8 cellular contexts compared by ENCODE assay signal in the genomic region with DNA sequence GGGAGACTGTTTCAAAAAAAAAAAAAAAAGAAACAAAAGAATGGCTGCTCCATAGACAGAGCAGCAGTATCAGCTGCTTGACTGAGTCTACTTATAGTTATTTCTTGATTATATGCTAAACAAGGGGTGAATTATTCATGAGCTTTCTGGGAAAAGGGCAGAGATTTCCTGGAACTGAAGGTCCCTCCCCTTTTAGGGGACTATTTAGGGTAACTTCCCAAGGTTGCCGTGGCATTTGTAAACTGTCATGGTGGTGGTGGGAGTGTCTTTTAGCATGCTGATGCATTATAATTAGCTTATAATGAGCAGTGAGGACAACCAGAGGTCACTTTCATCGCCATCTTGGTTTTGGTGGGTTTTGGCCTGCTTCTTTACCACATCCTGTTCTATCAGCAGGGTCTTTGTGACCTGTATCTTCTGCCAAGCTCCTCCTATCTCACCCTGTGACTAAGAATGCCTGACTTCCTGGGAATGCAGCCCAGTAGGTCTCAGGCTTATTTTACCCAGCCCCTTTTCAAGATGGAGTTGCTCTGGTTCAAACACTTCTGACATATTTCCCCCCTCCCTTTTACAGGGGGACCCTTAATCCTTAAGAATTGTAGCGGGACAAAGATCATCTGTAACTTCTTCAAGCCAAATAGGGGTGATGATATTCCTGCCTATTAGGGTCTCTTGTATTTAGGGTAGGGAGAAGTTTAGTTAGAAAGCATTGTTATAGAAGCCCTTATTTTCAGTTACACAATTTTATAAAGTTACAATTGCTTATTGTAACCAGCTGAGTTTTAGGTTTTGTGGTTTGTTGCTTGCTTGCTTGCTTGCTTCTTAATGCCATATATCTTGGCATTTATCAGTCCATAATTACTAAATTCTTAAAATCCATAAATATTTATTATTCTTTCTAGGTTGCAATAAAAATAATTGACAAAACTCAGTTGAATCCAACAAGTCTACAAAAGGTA. TPM values are rescaled to one million over a fixed set of nuclear protein-coding genes. Genes with fewer than 3 reads are reported as not detected.
DNase-seq lines count a peak whose midpoint lies in the region; FAIRE-seq and TF ChIP-seq lines count a peak whose summit lies in the region.

No MANE protein-coding gene starts in this region.

- no peak overlapping the region for H3K27ac ChIP-seq in neural progenitor cell
- H3K27ac ChIP-seq in hepatocyte: no peak overlapping the region

- peaks cover 5% of the 10 kb centered on the region for H3K27me3 Mint-ChIP-seq in neural progenitor cell (ENCODE audit: insufficient read depth, low read depth)

- H2AFZ ChIP-seq in neural progenitor cell (replicated peaks): no peak overlapping the region
- no peak overlapping the region for H2AFZ ChIP-seq in hepatocyte

- no peaks in the 10 kb centered on the region for H3K9me2 ChIP-seq in hepatocyte (replicated peaks; ENCODE audit: insufficient read depth)

- H3F3A ChIP-seq in neural progenitor cell (ENCODE audit: low read depth): peaks cover 8% of the 10 kb centered on the region

- peaks cover 4% of the 10 kb centered on the region for H3K36me3 ChIP-seq in bronchial epithelial cell (ENCODE audit: control insufficient read depth, insufficient read depth, low read length)
- H3K36me3 ChIP-seq in neural progenitor cell: no peaks in the 10 kb centered on the region
- no peaks in the 10 kb centered on the region for H3K36me3 ChIP-seq in hepatocyte (replicated peaks; ENCODE audit: insufficient read depth, low read depth)

- peaks cover 13% of the 10 kb centered on the region for H3K4me1 Mint-ChIP-seq in neural progenitor cell

- TF ChIP-seq CTCF in bronchial epithelial cell (IDR thresholded peaks at IDR 0.05; ENCODE audit: insufficient read depth, low read length, severe bottlenecking) (no peak), neural progenitor cell (IDR thresholded peaks at IDR 0.05) (no peak), hepatocyte (IDR thresholded peaks at IDR 0.05; ENCODE audit: poor library complexity) (no peak)

- H3K4me3 ChIP-seq in bronchial epithelial cell (ENCODE audit: low read depth, low read length): no peak overlapping the region
- H3K4me3 ChIP-seq in neural progenitor cell: no peak overlapping the region
- no peak overlapping the region for H3K4me3 ChIP-seq in hepatocyte

- FAIRE-seq in bronchial epithelial cell (lab: Jason Lieb, UNC): no peak

- 89% methylated on average over 3 of the region's 3 CpGs for WGBS in hepatocyte (ENCODE audit: low lambda C conversion rate, missing lambda C conversion rate)

- H3K27ac Mint-ChIP-seq in neural progenitor cell: no peak overlapping the region

- H3K36me3 Mint-ChIP-seq in neural progenitor cell: peaks cover 11% of the 10 kb centered on the region

- H3K4me1 ChIP-seq in neural progenitor cell: peaks cover 12% of the 10 kb centered on the region
- no peaks in the 10 kb centered on the region for H3K4me1 ChIP-seq in hepatocyte (ENCODE audit: insufficient read depth)

- DNase-seq in ELR (ENCODE audit: low read depth) (peak; percentile 88), RPMI7951 (ENCODE audit: low read depth) (peak; percentile 88), bronchial epithelial cell (ENCODE audit: low read depth) (peak; percentile 55), neural progenitor cell (ENCODE audit: low spot score) (peak; percentile 8), NCI-H345 treated with DMSO at 0.1 percent for 48 hours (lab: John Stamatoyannopoulos, UW; ENCODE audit: unreplicated experiment) (no peak), NCI-H2107 treated with DMSO at 0.1 percent for 48 hours (lab: John Stamatoyannopoulos, UW; ENCODE audit: unreplicated experiment) (no peak), hepatocyte (ENCODE audit: low spot score) (no peak), NCI-H2081 treated with DMSO at 0.1 percent for 48 hours (lab: John Stamatoyannopoulos, UW) (no peak)

- H3K9me3 Mint-ChIP-seq in neural progenitor cell: no peaks in the 10 kb centered on the region

- H3K79me2 ChIP-seq in neural progenitor cell (ENCODE audit: low read depth) (peaks cover 84% of the 10 kb centered on the region), hepatocyte (peaks cover 87% of the 10 kb centered on the region)

- H3K27me3 ChIP-seq in bronchial epithelial cell (ENCODE audit: control insufficient read depth, insufficient read depth, low read length): no peaks in the 10 kb centered on the region
- no peaks in the 10 kb centered on the region for H3K27me3 ChIP-seq in neural progenitor cell
- H3K27me3 ChIP-seq in hepatocyte: no peaks in the 10 kb centered on the region

- no peak overlapping the region for H3K9ac ChIP-seq in neural progenitor cell

- no peak overlapping the region for H3K4me2 ChIP-seq in neural progenitor cell
- no peak overlapping the region for H3K4me2 ChIP-seq in hepatocyte

- H3K9me3 ChIP-seq in neural progenitor cell (ENCODE audit: low read depth) (no peaks in the 10 kb centered on the region), hepatocyte (ENCODE audit: low read depth) (no peaks in the 10 kb centered on the region)

- H4K20me1 ChIP-seq in neural progenitor cell (ENCODE audit: low read depth) (peaks cover 34% of the 10 kb centered on the region), hepatocyte (ENCODE audit: insufficient read depth, poor library complexity, severe bottlenecking) (no peaks in the 10 kb centered on the region)

- H3K4me3 Mint-ChIP-seq in neural progenitor cell: no peak overlapping the region

RNA-seq across cellular contexts. Expression of a gene that starts 42.5 kb away (rescaled TPM):
- 45.9 and 61.9 TPM in 2 replicates for total RNA-seq in RPMI7951 (2014; rRNA removed; shearing (Covaris generic))
- total RNA-seq in bronchial epithelial cell: 77.9 and 98.7 TPM in 2 replicates
- 80.7 and 91.0 TPM in 2 replicates for total RNA-seq in neural progenitor cell (ENCODE audit: low replicate concordance)
- total RNA-seq in hepatocyte: 59.2 and 71.7 TPM in 2 replicates
- 56.3 and 76.7 TPM in 2 replicates for polyA plus RNA-seq in hepatocyte

Comparison
In these comparisons a context has a peak if more than half of its experiments do, and no peak if none do; other contexts are left out.
1. DNase-seq: peak in ELR (single experiment), RPMI7951 (single experiment), bronchial epithelial cell (single experiment) and neural progenitor cell (single experiment); none in NCI-H345 treated with DMSO at 0.1 percent for 48 hours (single experiment), NCI-H2107 treated with DMSO at 0.1 percent for 48 hours (single experiment), hepatocyte (single experiment) and NCI-H2081 treated with DMSO at 0.1 percent for 48 hours (single experiment).